ENCODE assay signal across 27 cellular contexts in the genomic region with DNA sequence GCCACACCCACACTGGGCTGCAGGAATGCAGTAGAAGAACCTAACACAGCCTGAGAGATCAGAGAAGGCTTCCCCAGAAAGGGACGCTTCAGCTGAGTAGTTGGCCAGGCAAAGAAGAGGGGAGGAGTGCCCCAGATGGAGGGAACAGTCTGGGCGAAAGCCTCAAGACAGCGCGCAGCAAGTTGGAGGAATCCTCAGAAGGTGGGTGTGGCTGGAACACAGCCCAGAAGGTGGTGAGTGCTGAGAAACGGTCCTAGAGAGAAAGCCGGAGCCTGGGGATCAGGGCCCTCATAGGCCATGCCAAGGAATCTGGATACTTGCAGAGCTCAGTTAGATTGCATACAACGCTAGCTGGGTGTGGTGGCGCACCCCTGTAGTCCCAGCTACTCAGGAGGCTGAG. TPM values are rescaled to one million over a fixed set of nuclear protein-coding genes. Genes with fewer than 3 reads are reported as not detected.
A peak's percentile ranks its signal among the peaks of the same experiment; 100 is the strongest.
DNase-seq lines count a peak whose midpoint lies in the region; ATAC-seq, FAIRE-seq and TF ChIP-seq lines count a peak whose summit lies in the region.
"Had no signal": no experiment of that assay in that cellular context is flagged by ENCODE, and none has a peak within 500 bp of the region (broad histone marks: within the 10 kb centered on the region; RNA-seq: fewer than 3 reads in every experiment).

No MANE protein-coding gene starts in this region.

- H2BK15ac ChIP-seq in IMR-90 (ENCODE audit: low read depth, low read length): no peak overlapping the region
- no peak overlapping the region for H2BK15ac ChIP-seq in neuronal stem cell (ENCODE audit: low read length)

- H3K79me1 ChIP-seq in IMR-90 (ENCODE audit: low read depth in 1 of 2, low read length in 2 of 2) (no peaks in the 10 kb centered on the region), neuronal stem cell (ENCODE audit: low read depth, low read length) (no peaks in the 10 kb centered on the region)

- no peaks in the 10 kb centered on the region for H3K9me2 ChIP-seq in HCT116 (ENCODE audit: insufficient read depth)
- H3K9me2 ChIP-seq: SK-N-SH had no signal

- H2AK5ac ChIP-seq in IMR-90 (ENCODE audit: low read depth, low read length) (no peak overlapping the region), neuronal stem cell (ENCODE audit: low read depth, low read length) (no peak overlapping the region)

- no peak overlapping the region for H3K18ac ChIP-seq in IMR-90 (ENCODE audit: low read depth, low read length)
- H3K18ac ChIP-seq in neuronal stem cell (ENCODE audit: low read length): no peak overlapping the region

- H3K79me2 ChIP-seq in HCT116 (ENCODE audit: insufficient read depth, low read length): no peaks in the 10 kb centered on the region

- H2BK120ac ChIP-seq in IMR-90 (ENCODE audit: low read depth, low read length) (no peak overlapping the region), neuronal stem cell (ENCODE audit: low read depth, low read length) (no peak overlapping the region)

- H4K8ac ChIP-seq in IMR-90 (ENCODE audit: low read depth in 2 of 2, low read length in 2 of 2): no peak overlapping the region
- H4K8ac ChIP-seq in neuronal stem cell (ENCODE audit: low read depth, low read length): no peak overlapping the region

- TF ChIP-seq RAD21 in HCT116 (IDR thresholded peaks at IDR 0.05; ENCODE audit: low read depth): no peak
- no peak for TF ChIP-seq RAD21 in IMR-90 (IDR thresholded peaks at IDR 0.05; ENCODE audit: low read length)

- TF ChIP-seq POLR2A in HCT116 (IDR thresholded peaks at IDR 0.05; ENCODE audit: borderline replicate concordance, extremely low read depth, insufficient read depth, insufficient read length): no peak
- no peak for TF ChIP-seq POLR2A in IMR-90 (IDR thresholded peaks at IDR 0.05; ENCODE audit: low read depth, low read length)

- H4K20me1 ChIP-seq in HCT116 (ENCODE audit: insufficient read depth) (no peaks in the 10 kb centered on the region), IMR-90 (ENCODE audit: insufficient read depth, low read length) (no peaks in the 10 kb centered on the region)

- H3K4me3 ChIP-seq in HCT116 (replicated peaks in 1 of 2; ENCODE audit: low read depth in 1 of 2, low read length in 2 of 2) (no peak overlapping the region), IMR-90 (ENCODE audit: insufficient read depth, low read depth, low read length) (no peak overlapping the region), bronchial epithelial cell (ENCODE audit: low read depth, low read length) (no peak overlapping the region), neuronal stem cell (ENCODE audit: low read length in 2 of 2) (no peak overlapping the region)
- H3K4me3 ChIP-seq: A549; BLaER1 treated with 17β-estradiol and CSF1 and Interleukin-3, amounts not matched to agents 10 nM and 100 nM; GM12878 had no signal

- intact Hi-C loops in HCT116 (cut with micrococcal nuclease): no loop called here
- intact Hi-C loops in IMR-90 (cut with micrococcal nuclease): no loop called here

- POLR2A ChIA-PET in HCT116 (lab: Charles Lee) (no interaction called here), IMR-90 (lab: Charles Lee; ENCODE audit: unreplicated experiment) (no interaction called here)

- H3K56ac ChIP-seq in IMR-90 (ENCODE audit: extremely low read depth, insufficient read depth, low read length): no peak overlapping the region

- no peak overlapping the region for H4K91ac ChIP-seq in IMR-90 (ENCODE audit: insufficient read depth, low read depth, low read length)
- no peak overlapping the region for H4K91ac ChIP-seq in neuronal stem cell (ENCODE audit: low read depth, low read length, poor library complexity)

- H3K27ac ChIP-seq in HCT116 (ENCODE audit: low read depth, low read length) (no peak overlapping the region), IMR-90 (ENCODE audit: insufficient read depth, low read length) (no peak overlapping the region), neuronal stem cell (replicated peaks; ENCODE audit: low read length) (no peak overlapping the region)
- H3K27ac ChIP-seq: A549; BLaER1 treated with 17β-estradiol and CSF1 and Interleukin-3, amounts not matched to agents 10 nM and 100 nM had no signal

- peak overlapping the region; percentile 42 for H2AK9ac ChIP-seq in IMR-90 (replicated peaks; ENCODE audit: low read depth, low read length, poor library complexity)

- BruUV-seq in HCT116 (replicated peaks; lab: Mats Ljungman, UMichigan) (no TSS peak), IMR-90 (replicated peaks; lab: Mats Ljungman, UMichigan) (no TSS peak)

- ATAC-seq in HCT116: peak; percentile 34; the same call in 1 of the 2 replicates
- ATAC-seq in IMR-90 (ENCODE audit: low read depth): no peak
- ATAC-seq: A549, GM12878, Panc1, T-helper 17 cell had no signal

- no peak overlapping the region for H4K5ac ChIP-seq in IMR-90 (ENCODE audit: low read depth, low read length)

- no peak overlapping the region for H3K23ac ChIP-seq in IMR-90 (ENCODE audit: low read depth, low read length)
- H3K23ac ChIP-seq in neuronal stem cell (ENCODE audit: low read depth, low read length, poor library complexity): peak overlapping the region; percentile 4

- peaks cover 4 to 5% of the 10 kb centered on the region in 2 experiments; a peak in 3 of 4 replicates for H3K4me1 ChIP-seq in HCT116 (ENCODE audit: control insufficient read depth in 1 of 2, insufficient read depth in 2 of 2, low read length in 2 of 2)
- no peaks in the 10 kb centered on the region for H3K4me1 ChIP-seq in IMR-90 (ENCODE audit: control insufficient read depth, insufficient read depth, low read length)
- H3K4me1 ChIP-seq in neuronal stem cell (ENCODE audit: control insufficient read depth in 2 of 2, insufficient read depth in 1 of 2, low read depth in 1 of 2, low read length in 2 of 2): peaks cover 0 to 12% of the 10 kb centered on the region in 2 donors
- H3K4me1 ChIP-seq: A549 had no signal

- no peaks in the 10 kb centered on the region for H3K9me1 ChIP-seq in IMR-90 (ENCODE audit: insufficient read depth, low read length)

- H3K27me3 ChIP-seq in HCT116 (ENCODE audit: insufficient read depth, low read length): peaks cover 18% of the 10 kb centered on the region
- peaks cover 29% of the 10 kb centered on the region for H3K27me3 ChIP-seq in IMR-90 (ENCODE audit: control insufficient read depth, insufficient read depth, low read length)
- peaks cover 9% of the 10 kb centered on the region for H3K27me3 ChIP-seq in bronchial epithelial cell (ENCODE audit: control insufficient read depth, insufficient read depth, low read length)
- H3K27me3 ChIP-seq in neuronal stem cell (ENCODE audit: control insufficient read depth in 3 of 3, insufficient read depth in 3 of 3, low read depth in 1 of 3, low read length in 3 of 3): peaks cover 0 to 42% (median 0%) of the 10 kb centered on the region in 3 experiments
- H3K27me3 ChIP-seq: BLaER1 treated with 17β-estradiol and CSF1 and Interleukin-3, amounts not matched to agents 10 nM and 100 nM had no signal

- H3K4ac ChIP-seq in IMR-90 (ENCODE audit: low read depth, low read length) (no peak overlapping the region), neuronal stem cell (ENCODE audit: low read length) (no peak overlapping the region)

- WGBS in IMR-90 (ENCODE audit: extremely low coverage in 2 of 2, insufficient read length in 1 of 2), 2 experiments: 88% methylated on average over 3 of the region's 8 CpGs; no CpG with 5 or more reads in 1 of the 2 experiments
- WGBS in neuronal stem cell (ENCODE audit: extremely low coverage in 2 of 2, insufficient read length in 2 of 2, insufficient replicate concordance in 1 of 2), 2 donors: no CpG with 5 or more reads among the region's 8 CpGs

- dilution Hi-C loops in IMR-90 (cut with HindIII; ENCODE audit: low sequenced_read_pairs, unreplicated experiment): no loop called here

- no peak for FAIRE-seq in bronchial epithelial cell (lab: Jason Lieb, UNC)
- FAIRE-seq: A549, D721Med, GM12878, H54 had no signal

- CTCF ChIA-PET in HCT116 (lab: Charles Lee): interaction anchor here (0.7 to 1.4 kb wide), 2 partner anchors 16 to 162 kb away, joined by 3 read pairs; no protein-coding TSS in a partner anchor
- CTCF ChIA-PET in IMR-90 (lab: Yijun Ruan, JAX): no interaction called here

- TF ChIP-seq CTCF in HCT116 (IDR thresholded peaks at IDR 0.05 in 2 of 3, conservative IDR thresholded peaks at IDR 0.05 in 1 of 3; ENCODE audit: borderline replicate concordance in 1 of 3, insufficient read depth in 1 of 3, low read depth in 2 of 3, low read length in 2 of 3) (no peak), IMR-90 (conservative IDR thresholded peaks at IDR 0.05; ENCODE audit: low read depth, low read length) (no peak), bronchial epithelial cell (IDR thresholded peaks at IDR 0.05; ENCODE audit: insufficient read depth, low read length, severe bottlenecking) (no peak)

- H3K14ac ChIP-seq in IMR-90 (replicated peaks; ENCODE audit: low read depth, low read length) (no peak overlapping the region), neuronal stem cell (ENCODE audit: low read length) (no peak overlapping the region)

- DNase-seq in HCT116 (ENCODE audit: low read depth, low spot score) (no peak), IMR-90 (no peak), bronchial epithelial cell (ENCODE audit: low read depth) (peak; percentile 20), neuronal stem cell (ENCODE audit: low spot score) (no peak), SKM-1 (lab: John Stamatoyannopoulos, UW; ENCODE audit: unreplicated experiment) (no peak), NCI-H345 treated with DMSO at 0.1 percent for 48 hours (lab: John Stamatoyannopoulos, UW; ENCODE audit: unreplicated experiment) (no peak), NCI-H2081 treated with DMSO at 0.1 percent for 48 hours (lab: John Stamatoyannopoulos, UW) (no peak)
- DNase-seq: AML-193; CD4-positive, alpha-beta T cell; DMS79; EL; GDM1; KG1; MM.1S; NCI-H2029; NCI-H2171; NCI-H345; NCI-H524 treated with DMSO at 0.1 percent for 48 hours; NCI-H774; SK-N-SH; T-helper 17 cell had no signal

- H2AFZ ChIP-seq in HCT116 (ENCODE audit: low read depth, low read length, poor library complexity, severe bottlenecking) (no peak overlapping the region), IMR-90 (replicated peaks; ENCODE audit: low read length, poor library complexity) (no peak overlapping the region), neuronal stem cell (ENCODE audit: low read length) (no peak overlapping the region)

- H2BK5ac ChIP-seq in IMR-90 (ENCODE audit: low read depth, low read length, poor library complexity, severe bottlenecking): no peak overlapping the region
- no peak overlapping the region for H2BK5ac ChIP-seq in neuronal stem cell (ENCODE audit: low read length)

- H3K9ac ChIP-seq in HCT116 (ENCODE audit: low read length): no peak overlapping the region
- H3K9ac ChIP-seq in IMR-90 (ENCODE audit: low read depth, low read length): no peak overlapping the region
- no peak overlapping the region for H3K9ac ChIP-seq in neuronal stem cell (ENCODE audit: low read depth, low read length, poor library complexity)
- H3K9ac ChIP-seq: BLaER1 treated with 17β-estradiol and CSF1 and Interleukin-3, amounts not matched to agents 10 nM and 100 nM; SK-N-SH had no signal

- in situ Hi-C loops in IMR-90 (cut with MboI; ENCODE audit: low sequenced_read_pairs): no loop called here

- H3K9me3 ChIP-seq in HCT116 (ENCODE audit: control insufficient read depth in 1 of 2, insufficient read depth in 1 of 2, low read depth in 1 of 2, low read length in 2 of 2): no peaks in the 10 kb centered on the region
- no peaks in the 10 kb centered on the region for H3K9me3 ChIP-seq in IMR-90 (ENCODE audit: control insufficient read depth, insufficient read depth, low read length)
- no peaks in the 10 kb centered on the region for H3K9me3 ChIP-seq in neuronal stem cell (replicated peaks in 1 of 2; ENCODE audit: control insufficient read depth in 2 of 2, insufficient read depth in 1 of 2, low read depth in 1 of 2, low read length in 2 of 2)
- H3K9me3 ChIP-seq: A549; BLaER1 treated with 17β-estradiol and CSF1 and Interleukin-3, amounts not matched to agents 10 nM and 100 nM; SK-N-SH had no signal

- no peak overlapping the region for H3K4me2 ChIP-seq in HCT116 (ENCODE audit: low read length)
- H3K4me2 ChIP-seq in IMR-90 (ENCODE audit: low read depth, low read length): no peak overlapping the region
- no peak overlapping the region for H3K4me2 ChIP-seq in neuronal stem cell (ENCODE audit: insufficient read depth, low read length, poor library complexity, severe bottlenecking)
- H3K4me2 ChIP-seq: A549; BLaER1 treated with 17β-estradiol and CSF1 and Interleukin-3, amounts not matched to agents 10 nM and 100 nM; SK-N-SH had no signal

- no peak overlapping the region for H2BK12ac ChIP-seq in neuronal stem cell (ENCODE audit: low read length)

- H2BK20ac ChIP-seq in IMR-90 (ENCODE audit: low read depth, low read length): no peak overlapping the region

- H3K36me3 ChIP-seq in HCT116 (ENCODE audit: control insufficient read depth in 1 of 2, insufficient read depth in 2 of 2, low read length in 2 of 2) (no peaks in the 10 kb centered on the region), IMR-90 (ENCODE audit: control insufficient read depth, insufficient read depth, low read length) (no peaks in the 10 kb centered on the region), bronchial epithelial cell (ENCODE audit: control insufficient read depth, insufficient read depth, low read length) (no peaks in the 10 kb centered on the region), neuronal stem cell (replicated peaks in 1 of 2; ENCODE audit: control insufficient read depth in 2 of 2, insufficient read depth in 2 of 2, low read length in 2 of 2) (no peaks in the 10 kb centered on the region)
- H3K36me3 ChIP-seq: BLaER1 treated with 17β-estradiol and CSF1 and Interleukin-3, amounts not matched to agents 10 nM and 100 nM had no signal

- RAD21 ChIA-PET in HCT116 (lab: Charles Lee; ENCODE audit: low non-redundant PET in 1 of 2, low total read pairs in 2 of 2, uncharacterized antibody in 2 of 2, unreplicated experiment in 2 of 2): no interaction called here

RNA-seq across cellular contexts. Expression of a gene that starts 26.5 kb away (rescaled TPM):
- 21.3 TPM for total RNA-seq in HCT116 (2021; ENCODE audit: unreplicated experiment)
- polyA plus RNA-seq in HCT116 (2012): 29.4 and 30.2 TPM in 2 replicates
- total RNA-seq in IMR-90 (2012; rRNA removed): 0.28 and 0.36 TPM in 2 replicates
- polyA plus RNA-seq in IMR-90 (2012; rRNA removed): 0.52 and 0.92 TPM in 2 replicates
- 0.62 and 1.2 TPM in 2 replicates for polyA plus RNA-seq in IMR-90 (2012; cell fraction: cytosol; rRNA removed)
- 1.1 and 1.6 TPM in 2 replicates for polyA plus RNA-seq in IMR-90 (2012; cell fraction: nucleus; rRNA removed; ENCODE audit: low replicate concordance)
- 4.7 and 6.5 TPM in 2 replicates for total RNA-seq in bronchial epithelial cell
- 5.5 TPM for polyA plus RNA-seq in neuronal stem cell (2013, experiment 1 of 2)
- polyA plus RNA-seq in neuronal stem cell (2013, experiment 2 of 2): 6.2 TPM
- polyA plus RNA-seq: SK-N-SH had no signal

RNA-seq across cellular contexts. Expression of a gene that starts 54.9 kb away (rescaled TPM):
- total RNA-seq in HCT116 (2021; ENCODE audit: unreplicated experiment): 31.6 TPM
- 10.8 and 17.9 TPM in 2 replicates for polyA plus RNA-seq in HCT116 (2012)
- 20.6 and 22.5 TPM in 2 replicates for total RNA-seq in IMR-90 (2012; rRNA removed)
- 17.0 and 17.4 TPM in 2 replicates for polyA plus RNA-seq in IMR-90 (2012; rRNA removed)
- 9.2 and 9.5 TPM in 2 replicates for polyA plus RNA-seq in IMR-90 (2012; cell fraction: cytosol; rRNA removed)
- polyA plus RNA-seq in IMR-90 (2012; cell fraction: nucleus; rRNA removed; ENCODE audit: low replicate concordance): 20.7 and 35.7 TPM in 2 replicates
- total RNA-seq in bronchial epithelial cell: 7.9 and 9.5 TPM in 2 replicates
- polyA plus RNA-seq in neuronal stem cell (2013, experiment 1 of 2): 15.5 TPM
- polyA plus RNA-seq in neuronal stem cell (2013, experiment 2 of 2): 15.9 TPM
